ENCODE assay signal across 13 cellular contexts in the genomic region with DNA sequence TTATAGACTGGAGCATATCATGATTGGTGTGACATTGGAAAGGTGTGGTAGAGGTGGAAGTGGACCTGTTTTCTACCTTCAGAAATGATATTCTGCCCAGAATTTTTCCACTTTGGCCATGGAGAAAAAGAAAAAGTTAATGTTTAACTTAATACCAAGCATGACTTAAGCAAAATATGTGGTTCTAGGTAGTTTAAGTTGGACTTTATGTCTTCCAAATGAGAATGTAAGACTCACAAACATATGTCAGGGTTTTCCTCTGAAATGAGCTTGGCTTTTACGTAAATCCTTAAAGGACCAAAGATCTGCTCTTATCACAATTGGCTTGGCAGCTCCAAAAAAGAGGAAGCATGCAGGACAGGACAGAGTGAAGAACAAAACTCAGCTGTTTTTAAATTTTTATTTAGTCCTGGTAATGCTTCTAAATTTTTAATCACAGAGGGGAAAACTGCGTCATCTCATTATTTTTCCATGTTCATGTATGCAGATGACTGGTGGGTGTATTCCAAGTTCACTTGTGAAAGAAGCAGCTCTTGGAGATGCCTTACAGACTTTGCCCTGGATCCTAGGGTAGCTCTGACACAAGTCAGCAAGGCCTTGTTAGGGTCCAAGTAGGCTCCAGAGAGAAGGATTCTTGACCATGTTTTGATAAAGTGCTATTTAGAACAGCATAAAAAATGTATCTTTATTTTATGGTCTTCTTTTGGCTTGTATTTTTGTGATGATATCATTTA.
DNase-seq lines count a peak whose midpoint lies in the region; ATAC-seq and TF ChIP-seq lines count a peak whose summit lies in the region.
"Had no signal": no experiment of that assay in that cellular context is flagged by ENCODE, and none has a peak within 500 bp of the region (broad histone marks: within the 10 kb centered on the region; RNA-seq: fewer than 3 reads in every experiment).

No MANE protein-coding gene starts in this region.

- H3K23ac ChIP-seq in mesenchymal stem cell (ENCODE audit: low read length in 2 of 2): no peak overlapping the region

- intact Hi-C loops in thyroid gland (cut with DNase I): no loop called here

- H2BK5ac ChIP-seq in mesenchymal stem cell (ENCODE audit: low read depth, low read length, poor library complexity, severe bottlenecking): no peak overlapping the region

- no peak for ATAC-seq in GM18498 (IDR thresholded peaks at IDR 0.05; ENCODE audit: unreplicated experiment)

- no peak overlapping the region for H3K27ac ChIP-seq in Karpas-422 (ENCODE audit: low read length)
- peak overlapping the region; percentile 51 for H3K27ac ChIP-seq in mesenchymal stem cell (ENCODE audit: low read length, poor library complexity, severe bottlenecking)
- H3K27ac ChIP-seq in thyroid gland: peak overlapping the region in 2 of 3 donors; percentile 70 to 93

- H2BK15ac ChIP-seq in mesenchymal stem cell (ENCODE audit: low read depth, poor library complexity, severe bottlenecking): no peak overlapping the region

- H4K8ac ChIP-seq in mesenchymal stem cell (ENCODE audit: low read length): no peak overlapping the region

- H3K79me1 ChIP-seq in mesenchymal stem cell (replicated peaks; ENCODE audit: low read length, poor library complexity, severe bottlenecking): no peaks in the 10 kb centered on the region

- H3K79me2 ChIP-seq in Karpas-422 (ENCODE audit: low read length): no peaks in the 10 kb centered on the region

- no peak overlapping the region for H2BK120ac ChIP-seq in mesenchymal stem cell (ENCODE audit: low read depth, low read length)

- no peak for TF ChIP-seq POLR2A in thyroid gland (IDR thresholded peaks at IDR 0.05)

- no peaks in the 10 kb centered on the region for H3K9me2 ChIP-seq in Karpas-422 (replicated peaks; ENCODE audit: insufficient read depth, low read length)

- H3K27me3 ChIP-seq in Karpas-422 (ENCODE audit: low read length) (no peaks in the 10 kb centered on the region), endocrine pancreas (ENCODE audit: control insufficient read depth, insufficient read depth, low read length) (peaks cover 5% of the 10 kb centered on the region), mesenchymal stem cell (ENCODE audit: control insufficient read depth in 1 of 2, insufficient read depth in 1 of 2, low read length in 2 of 2) (no peaks in the 10 kb centered on the region), thyroid gland (no peaks in the 10 kb centered on the region)

- TF ChIP-seq CTCF in thyroid gland (IDR thresholded peaks at IDR 0.05): no peak

- no peaks in the 10 kb centered on the region for H4K20me1 ChIP-seq in Karpas-422 (ENCODE audit: insufficient read depth, low read depth, low read length)

- H2AFZ ChIP-seq in Karpas-422 (ENCODE audit: low read length) (0 out of 2 replicates have a peak overlapping the region, but pooled peaks have one; percentile 53), mesenchymal stem cell (ENCODE audit: low read depth, low read length) (no peak overlapping the region)

- no peak overlapping the region for H3K4ac ChIP-seq in mesenchymal stem cell (ENCODE audit: low read depth in 1 of 2, low read length in 2 of 2)

- H3K9me3 ChIP-seq in Karpas-422 (ENCODE audit: low read length) (no peaks in the 10 kb centered on the region), endocrine pancreas (ENCODE audit: control insufficient read depth, low read length) (no peaks in the 10 kb centered on the region), mesenchymal stem cell (ENCODE audit: control insufficient read depth, low read length) (no peaks in the 10 kb centered on the region), thyroid gland (no peaks in the 10 kb centered on the region)

- no peak overlapping the region for H3K18ac ChIP-seq in mesenchymal stem cell (ENCODE audit: low read depth in 1 of 2, low read length in 2 of 2)

- H3K4me2 ChIP-seq in Karpas-422 (ENCODE audit: low read depth, low read length, poor library complexity, severe bottlenecking): peak overlapping the region; percentile 48
- no peak overlapping the region for H3K4me2 ChIP-seq in mesenchymal stem cell (ENCODE audit: low read length, poor library complexity, severe bottlenecking)

- WGBS in mesenchymal stem cell: 100% methylated on average over 1 of the region's 2 CpGs
- WGBS in thyroid gland, 2 donors: 39 to 42% methylated on average over 2 of the region's 2 CpGs

- H2AK5ac ChIP-seq in mesenchymal stem cell (ENCODE audit: low read length, severe bottlenecking): peak overlapping the region; percentile 54

- no peak overlapping the region for H2BK12ac ChIP-seq in mesenchymal stem cell (ENCODE audit: low read length in 2 of 2)

- H3K36me3 ChIP-seq in Karpas-422 (ENCODE audit: insufficient read depth, low read length) (no peaks in the 10 kb centered on the region), endocrine pancreas (ENCODE audit: control insufficient read depth, insufficient read depth, low read length) (no peaks in the 10 kb centered on the region), mesenchymal stem cell (ENCODE audit: control insufficient read depth in 1 of 2, insufficient read depth in 2 of 2, low read depth in 1 of 2, low read length in 2 of 2) (no peaks in the 10 kb centered on the region), thyroid gland (no peaks in the 10 kb centered on the region)

- no peak overlapping the region for H3K14ac ChIP-seq in mesenchymal stem cell (ENCODE audit: low read length in 2 of 2)

- no peaks in the 10 kb centered on the region for H3K4me1 ChIP-seq in Karpas-422 (ENCODE audit: low read length)
- peaks cover 6% of the 10 kb centered on the region for H3K4me1 ChIP-seq in endocrine pancreas (ENCODE audit: control insufficient read depth, insufficient read depth, low read length)
- H3K4me1 ChIP-seq in mesenchymal stem cell (ENCODE audit: control insufficient read depth, insufficient read depth, low read depth, low read length): peaks cover 9% of the 10 kb centered on the region
- peaks cover 17 to 24% of the 10 kb centered on the region in 2 donors for H3K4me1 ChIP-seq in thyroid gland

- DNase-seq in Karpas-422: no peak
- DNase-seq in mesenchymal stem cell: no peak
- DNase-seq in thyroid gland: no peak
- DNase-seq in HEK293T (ENCODE audit: extremely low spot score): no peak
- no peak for DNase-seq in KG1 (lab: John Stamatoyannopoulos, UW)
- DNase-seq: activated CD4-positive, CD25-positive, alpha-beta regulatory T cell treated with anti-CD3 and anti-CD28 coated beads, Interleukin-2, amount 50 U/mL, for 72 hours; H9; NCI-H146; NCI-H774; occipital lobe; stimulated activated CD4-positive, alpha-beta T cell treated with anti-CD3 and anti-CD28 coated beads, Interleukin-4, amount 100 ng/mL, for 1 hour had no signal

- CTCF ChIA-PET in HEK293T (lab: Yijun Ruan, JAX): interaction anchor here (0.6 kb wide), 1 partner anchor 97 kb away, joined by 3 read pairs; no protein-coding TSS in a partner anchor

- no peak overlapping the region for H4K91ac ChIP-seq in mesenchymal stem cell (ENCODE audit: low read length)

- POLR2A ChIA-PET in HEK293T (lab: Yijun Ruan, JAX): interaction anchor here (0.7 kb wide), 1 partner anchor 10 kb away, joined by 3 read pairs; no protein-coding TSS in a partner anchor

- H3K4me3 ChIP-seq in Karpas-422 (ENCODE audit: low read length) (0 out of 2 replicates have a peak overlapping the region, but pooled peaks have one; percentile 18), endocrine pancreas (ENCODE audit: control insufficient read depth, insufficient read depth, low read length) (peak overlapping the region; percentile 69), mesenchymal stem cell (ENCODE audit: insufficient read depth in 1 of 2, low read depth in 1 of 2, low read length in 2 of 2) (peak overlapping the region in 1 of 2 experiments; percentile 79), thyroid gland (replicated peaks in 1 of 3) (no peak overlapping the region)

- H3K9ac ChIP-seq in Karpas-422 (ENCODE audit: low read length) (no peak overlapping the region), endocrine pancreas (ENCODE audit: control insufficient read depth, insufficient read depth, low read length) (no peak overlapping the region), mesenchymal stem cell (ENCODE audit: low read length) (peak overlapping the region; percentile 92)

TF ChIP-seq in HEK293T, 16 proteins besides CTCF, POLR2A, EP300 and RAD21:
- TF ChIP-seq L3MBTL2 (conservative IDR thresholded peaks at IDR 0.05): no peak

Comparison
In these comparisons a context has a peak if more than half of its experiments do, and no peak if none do; other contexts are left out.
1. H3K4me3 ChIP-seq: peak in Karpas-422 (single experiment) and endocrine pancreas (single experiment); none in thyroid gland (0 of 3).